Comparison of ENCODE assay signal across 34 cellular contexts in genomic region chr12:57563358-57563757, GRCh38. TPM values are rescaled to one million over a fixed set of nuclear protein-coding genes. Genes with fewer than 3 reads are reported as not detected.
A peak's percentile ranks its signal among the peaks of the same experiment; 100 is the strongest.
DNase-seq lines count a peak whose midpoint lies in the region; ATAC-seq and TF ChIP-seq lines count a peak whose summit lies in the region.
"Had no signal": no experiment of that assay in that cellular context is flagged by ENCODE, and none has a peak within 500 bp of the region (broad histone marks: within the 10 kb centered on the region; RNA-seq: fewer than 3 reads in every experiment).

No MANE protein-coding gene starts in this region.

- TF ChIP-seq CTCF in fibroblast of villous mesenchyme (IDR thresholded peaks at IDR 0.05; ENCODE audit: insufficient read depth, low read depth, low read length) (no peak), left lung (IDR thresholded peaks at IDR 0.05) (no peak)

- intact Hi-C loops in left lung (cut with DNase I): no loop called here

- H3K27me3 ChIP-seq in SJSA1 (replicated peaks): peaks cover 63% of the 10 kb centered on the region
- H3K27me3 ChIP-seq in left lung: peaks cover 0 to 51% of the 10 kb centered on the region in 2 donors
- H3K27me3 ChIP-seq: BE2C; BLaER1; BLaER1 treated with 17β-estradiol and CSF1 and Interleukin-3, amounts not matched to agents 10 nM and 100 nM had no signal

- peaks cover 7% of the 10 kb centered on the region for H3K4me1 ChIP-seq in SJSA1 (replicated peaks)
- H3K4me1 ChIP-seq in left lung: no peaks in the 10 kb centered on the region
- H3K4me1 ChIP-seq: BE2C, BLaER1, Caco-2 had no signal

- no peak overlapping the region for H3K4me3 ChIP-seq in Jurkat, Clone E6-1 (ENCODE audit: low read length)
- H3K4me3 ChIP-seq in SJSA1: no peak overlapping the region
- no peak overlapping the region for H3K4me3 ChIP-seq in fibroblast of villous mesenchyme (ENCODE audit: low read depth, low read length)
- H3K4me3 ChIP-seq in left lung: no peak overlapping the region
- H3K4me3 ChIP-seq: A549; BLaER1; BLaER1 treated with 17β-estradiol and CSF1 and Interleukin-3, amounts not matched to agents 10 nM and 100 nM had no signal

- ATAC-seq in HG02938 (IDR thresholded peaks at IDR 0.05; ENCODE audit: unreplicated experiment) (no peak), left lung (no peak)
- ATAC-seq: CD8-positive, alpha-beta T cell had no signal

- H3K36me3 ChIP-seq in SJSA1 (no peaks in the 10 kb centered on the region), left lung (no peaks in the 10 kb centered on the region)
- H3K36me3 ChIP-seq: BLaER1; BLaER1 treated with 17β-estradiol and CSF1 and Interleukin-3, amounts not matched to agents 10 nM and 100 nM had no signal

- H3K9me3 ChIP-seq in SJSA1 (replicated peaks): peaks cover 13% of the 10 kb centered on the region
- no peaks in the 10 kb centered on the region for H3K9me3 ChIP-seq in left lung
- H3K9me3 ChIP-seq: A549; BE2C; BLaER1; BLaER1 treated with 17β-estradiol and CSF1 and Interleukin-3, amounts not matched to agents 10 nM and 100 nM; Caco-2 had no signal

- DNase-seq in Jurkat, Clone E6-1 (ENCODE audit: low read depth, low spot score): peak; percentile 19
- peak; percentile 78 to 84 for DNase-seq in SJSA1 (ENCODE audit: low read depth in 1 of 2, low spot score in 2 of 2)
- peak; percentile 7 for DNase-seq in fibroblast of villous mesenchyme (ENCODE audit: low read depth)
- DNase-seq in islet precursor cell: peak; percentile 18
- no peak for DNase-seq in left lung
- no peak for DNase-seq in NCI-H1417 treated with DMSO at 0.1 percent for 48 hours (lab: John Stamatoyannopoulos, UW)
- DNase-seq in activated effector memory CD4-positive, alpha-beta T cell treated with anti-CD3 and anti-CD28 coated beads, Interleukin-2, amount 50 U/mL, for 16 hours: no peak
- DNase-seq: 8988T; ACHN; AML-193; BE2C; C1 segment of cervical spinal cord; Calu3; CD4-positive, alpha-beta memory T cell; CD4-positive, alpha-beta T cell; CD4-positive, CD25-positive, alpha-beta regulatory T cell; CD8-positive, alpha-beta memory T cell; CD8-positive, alpha-beta T cell; COR-L47; DMS 273 treated with DMSO at 0.1 percent for 48 hours; DMS153; DMS53; DMS79; DMS79 treated with DMSO at 0.1 percent for 48 hours; DND-41; EL had no signal

- no peak overlapping the region for H3K27ac ChIP-seq in SJSA1
- H3K27ac ChIP-seq in left lung: no peak overlapping the region
- H3K27ac ChIP-seq: 22Rv1; A549; BLaER1; BLaER1 treated with 17β-estradiol and CSF1 and Interleukin-3, amounts not matched to agents 10 nM and 100 nM; C4-2B had no signal

RNA-seq across cellular contexts. Expression of gene KIF5A, which starts 13.5 kb away (rescaled TPM):
- 5.4 TPM for polyA plus RNA-seq in Jurkat, Clone E6-1 (2012; ENCODE audit: insufficient read depth, insufficient read length)
- total RNA-seq in SJSA1 (2014; rRNA removed; shearing (Covaris generic)): 2.1 and 2.8 TPM in 2 replicates
- total RNA-seq in fibroblast of villous mesenchyme: 0.86 and 1.3 TPM in 2 replicates
- under 1 TPM; 0.38 to 0.50 TPM for total RNA-seq in left lung
- total RNA-seq: Calu3 had no signal
- polyA plus RNA-seq: CD14-positive monocyte; CD4-positive, alpha-beta memory T cell had no signal

RNA-seq across cellular contexts. Expression of gene DCTN2, which starts 16.4 kb away (rescaled TPM):
- 171 TPM for polyA plus RNA-seq in Jurkat, Clone E6-1 (2012; ENCODE audit: insufficient read depth, insufficient read length)
- total RNA-seq in SJSA1 (2014; rRNA removed; shearing (Covaris generic)): 3,855 and 4,325 TPM in 2 replicates
- total RNA-seq in fibroblast of villous mesenchyme: 111 and 120 TPM in 2 replicates
- total RNA-seq in left lung: 100 to 1,000 TPM; 104 to 111 TPM

RNA-seq across cellular contexts. Expression of gene PIP4K2C, which starts 27.6 kb away (rescaled TPM):
- 10.1 TPM for polyA plus RNA-seq in Jurkat, Clone E6-1 (2012; ENCODE audit: insufficient read depth, insufficient read length)
- 544 and 654 TPM in 2 replicates for total RNA-seq in SJSA1 (2014; rRNA removed; shearing (Covaris generic))
- total RNA-seq in fibroblast of villous mesenchyme: 21.3 and 33.2 TPM in 2 replicates
- 10 to 100 TPM; 43.4 to 44.1 TPM for total RNA-seq in left lung

RNA-seq across cellular contexts. Expression of gene MBD6, which starts 40.7 kb away (rescaled TPM):
- polyA plus RNA-seq in Jurkat, Clone E6-1 (2012; ENCODE audit: insufficient read depth, insufficient read length): 45.7 TPM
- 63.3 and 70.5 TPM in 2 replicates for total RNA-seq in SJSA1 (2014; rRNA removed; shearing (Covaris generic))
- 4.8 and 6.9 TPM in 2 replicates for total RNA-seq in fibroblast of villous mesenchyme
- 100 to 1,000 TPM in 1 of 2 donors, 10 to 100 TPM in 1; 69.1 to 111 TPM for total RNA-seq in left lung

RNA-seq across cellular contexts. Expression of gene DTX3, which starts 41.3 kb away (rescaled TPM):
- polyA plus RNA-seq in Jurkat, Clone E6-1 (2012; ENCODE audit: insufficient read depth, insufficient read length): not detected
- total RNA-seq in SJSA1 (2014; rRNA removed; shearing (Covaris generic)): 187 and 286 TPM in 2 replicates
- total RNA-seq in fibroblast of villous mesenchyme: 19.0 and 22.9 TPM in 2 replicates
- total RNA-seq in left lung: 10 to 100 TPM; 20.1 to 30.4 TPM

Comparison
In these comparisons a context has a peak if more than half of its experiments do, and no peak if none do; other contexts are left out.
1. DNase-seq: peak in Jurkat, Clone E6-1 (single experiment), SJSA1 (2 of 2), fibroblast of villous mesenchyme (single experiment) and islet precursor cell (single experiment); none in left lung (0 of 2), NCI-H1417 treated with DMSO at 0.1 percent for 48 hours (single experiment) and activated effector memory CD4-positive, alpha-beta T cell treated with anti-CD3 and anti-CD28 coated beads, Interleukin-2, amount 50 U/mL, for 16 hours (single experiment).
2. RNA of gene DCTN2, which starts 16.4 kb away (total RNA-seq): 3,855 to 4,325 TPM in SJSA1; 104 to 111 TPM in left lung and 111 to 120 TPM in fibroblast of villous mesenchyme; every median in the first group is over 10 times any median in the second.
3. RNA of gene PIP4K2C, which starts 27.6 kb away (total RNA-seq): 544 to 654 TPM in SJSA1; 43.4 to 44.1 TPM in left lung and 21.3 to 33.2 TPM in fibroblast of villous mesenchyme; every median in the first group is over 10 times any median in the second.